In the genomic region with DNA sequence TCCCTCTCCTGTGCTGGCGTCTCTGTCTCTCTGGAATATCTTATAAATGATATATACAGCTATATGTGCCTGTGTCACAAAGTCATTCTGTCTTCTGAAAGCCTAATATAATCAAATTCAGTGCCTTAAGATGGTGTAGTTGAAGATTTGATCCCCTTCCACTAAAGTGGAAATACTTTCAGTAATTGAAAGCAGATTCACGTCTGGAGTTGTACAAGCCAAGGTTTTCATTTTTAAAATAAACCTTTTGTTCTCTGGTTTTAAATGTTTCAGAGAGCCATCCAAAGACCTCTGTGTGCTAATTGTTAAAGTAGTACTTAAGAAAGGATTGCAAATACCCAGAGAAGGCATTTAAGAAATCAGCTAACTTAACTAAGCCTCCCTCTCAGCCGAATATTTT, we compare ENCODE assay signal across 11 cellular contexts.
A peak's percentile ranks its signal among the peaks of the same experiment; 100 is the strongest.
DNase-seq lines count a peak whose midpoint lies in the region; ATAC-seq and TF ChIP-seq lines count a peak whose summit lies in the region.
"Had no signal": no experiment of that assay in that cellular context is flagged by ENCODE, and none has a peak within 500 bp of the region (broad histone marks: within the 10 kb centered on the region; RNA-seq: fewer than 3 reads in every experiment).

No MANE protein-coding gene starts in this region.

- peaks cover 5% of the 10 kb centered on the region for H4K20me1 ChIP-seq in hepatocyte (ENCODE audit: insufficient read depth, poor library complexity, severe bottlenecking)
- H4K20me1 ChIP-seq in smooth muscle cell (ENCODE audit: low read depth): peaks cover 47% of the 10 kb centered on the region

- peaks cover 17% of the 10 kb centered on the region for H3K4me1 Mint-ChIP-seq in activated T-helper 1 cell treated with anti-CD3 and anti-CD28 coated beads, Interleukin-12 subunit alpha, Interleukin-12 subunit beta, Interleukin-2, Interleukin-4 antibody, amounts not matched to agents 30 ng/mL and 10 ng/mL and 1 ng/mL, durations not matched to agents 14 hours and 24 hours and 36 hours (ENCODE audit: low read depth)

- H3K4me3 ChIP-seq in hepatocyte: peak overlapping the region; percentile 51
- peak overlapping the region; percentile 69 for H3K4me3 ChIP-seq in smooth muscle cell
- H3K4me3 ChIP-seq: mucosa of descending colon had no signal

- H3K4me1 ChIP-seq in hepatocyte (ENCODE audit: insufficient read depth): peaks cover 4% of the 10 kb centered on the region
- H3K4me1 ChIP-seq in smooth muscle cell (ENCODE audit: low read depth): peaks cover 44% of the 10 kb centered on the region

- no peaks in the 10 kb centered on the region for H3K36me3 ChIP-seq in hepatocyte (replicated peaks; ENCODE audit: insufficient read depth, low read depth)
- no peaks in the 10 kb centered on the region for H3K36me3 ChIP-seq in smooth muscle cell (ENCODE audit: low read depth)

- no peak for TF ChIP-seq CTCF in hepatocyte (IDR thresholded peaks at IDR 0.05; ENCODE audit: poor library complexity)
- no peak for TF ChIP-seq CTCF in smooth muscle cell (IDR thresholded peaks at IDR 0.05; ENCODE audit: borderline replicate concordance, insufficient read depth, poor library complexity, severe bottlenecking)

- no peak overlapping the region for H3K27ac Mint-ChIP-seq in activated T-helper 1 cell treated with anti-CD3 and anti-CD28 coated beads, Interleukin-12 subunit alpha, Interleukin-12 subunit beta, Interleukin-2, Interleukin-4 antibody, amounts not matched to agents 30 ng/mL and 10 ng/mL and 1 ng/mL, durations not matched to agents 14 hours and 24 hours and 36 hours

- H3K27ac ChIP-seq in hepatocyte (peak overlapping the region; percentile 73), smooth muscle cell (ENCODE audit: low read depth) (peak overlapping the region; percentile 43)
- H3K27ac ChIP-seq: 22Rv1 had no signal

- H2AFZ ChIP-seq in hepatocyte (peak overlapping the region; percentile 65), smooth muscle cell (ENCODE audit: low read depth) (peak overlapping the region; percentile 17)

- no peaks in the 10 kb centered on the region for H3K27me3 ChIP-seq in hepatocyte
- H3K27me3 ChIP-seq in smooth muscle cell (ENCODE audit: low read depth): no peaks in the 10 kb centered on the region

- H3K27me3 Mint-ChIP-seq in activated T-helper 1 cell treated with anti-CD3 and anti-CD28 coated beads, Interleukin-12 subunit alpha, Interleukin-12 subunit beta, Interleukin-2, Interleukin-4 antibody, amounts not matched to agents 30 ng/mL and 10 ng/mL and 1 ng/mL, durations not matched to agents 14 hours and 24 hours and 36 hours (ENCODE audit: insufficient read depth): peaks cover 54% of the 10 kb centered on the region

- no peaks in the 10 kb centered on the region for H3K9me3 ChIP-seq in hepatocyte (ENCODE audit: low read depth)
- no peaks in the 10 kb centered on the region for H3K9me3 ChIP-seq in smooth muscle cell (replicated peaks; ENCODE audit: low read depth)
- H3K9me3 ChIP-seq: mucosa of descending colon had no signal

- intact Hi-C loops in activated T-helper 1 cell treated with anti-CD3 and anti-CD28 coated beads, Interleukin-12 subunit alpha, Interleukin-12 subunit beta, Interleukin-2, Interleukin-4 antibody, amounts not matched to agents 30 ng/mL and 10 ng/mL and 1 ng/mL, durations not matched to agents 14 hours and 24 hours and 36 hours (cut with micrococcal nuclease): loop anchor here (5.0 kb wide), 2 partner anchors 303 to 1567 kb away; no protein-coding TSS in a partner anchor

- H3K4me2 ChIP-seq in hepatocyte (peak overlapping the region; percentile 88), smooth muscle cell (peak overlapping the region; percentile 97)

- ATAC-seq in GM21786 (IDR thresholded peaks at IDR 0.05; ENCODE audit: unreplicated experiment): no peak
- ATAC-seq: mucosa of descending colon had no signal

- H3K79me2 ChIP-seq in hepatocyte (peaks cover 54% of the 10 kb centered on the region), smooth muscle cell (ENCODE audit: low read depth) (peaks cover 58% of the 10 kb centered on the region)

- H3K4me3 Mint-ChIP-seq in activated T-helper 1 cell treated with anti-CD3 and anti-CD28 coated beads, Interleukin-12 subunit alpha, Interleukin-12 subunit beta, Interleukin-2, Interleukin-4 antibody, amounts not matched to agents 30 ng/mL and 10 ng/mL and 1 ng/mL, durations not matched to agents 14 hours and 24 hours and 36 hours: peak overlapping the region; percentile 66

- no peaks in the 10 kb centered on the region for H3K9me2 ChIP-seq in hepatocyte (replicated peaks; ENCODE audit: insufficient read depth)

- WGBS in hepatocyte (ENCODE audit: low lambda C conversion rate, missing lambda C conversion rate): 4% methylated on average over 3 of the region's 3 CpGs
- WGBS in smooth muscle cell (ENCODE audit: low lambda C conversion rate): 1% methylated on average over 3 of the region's 3 CpGs

- H3K36me3 Mint-ChIP-seq in activated T-helper 1 cell treated with anti-CD3 and anti-CD28 coated beads, Interleukin-12 subunit alpha, Interleukin-12 subunit beta, Interleukin-2, Interleukin-4 antibody, amounts not matched to agents 30 ng/mL and 10 ng/mL and 1 ng/mL, durations not matched to agents 14 hours and 24 hours and 36 hours (ENCODE audit: low read depth): no peaks in the 10 kb centered on the region

- no peaks in the 10 kb centered on the region for H3F3A ChIP-seq in smooth muscle cell (ENCODE audit: low read depth)

- no peaks in the 10 kb centered on the region for H3K9me3 Mint-ChIP-seq in activated T-helper 1 cell treated with anti-CD3 and anti-CD28 coated beads, Interleukin-12 subunit alpha, Interleukin-12 subunit beta, Interleukin-2, Interleukin-4 antibody, amounts not matched to agents 30 ng/mL and 10 ng/mL and 1 ng/mL, durations not matched to agents 14 hours and 24 hours and 36 hours

- peak overlapping the region; percentile 53 for H3K9ac ChIP-seq in smooth muscle cell (ENCODE audit: low read depth)

- DNase-seq in DMS79 treated with DMSO at 0.1 percent for 48 hours (lab: John Stamatoyannopoulos, UW): peak; percentile 24
- DNase-seq in DMS79 (lab: John Stamatoyannopoulos, UW): no peak
- no peak for DNase-seq in activated T-helper 1 cell treated with anti-CD3 and anti-CD28 coated beads, Interleukin-12 subunit alpha, Interleukin-12 subunit beta, Interleukin-2, Interleukin-4 antibody, amounts not matched to agents 30 ng/mL and 10 ng/mL and 1 ng/mL, durations not matched to agents 14 hours and 24 hours and 36 hours (ENCODE audit: low spot score)
- DNase-seq in hepatocyte (ENCODE audit: low spot score): no peak
- no peak for DNase-seq in smooth muscle cell (lab: John Stamatoyannopoulos, UW; ENCODE audit: unreplicated experiment)
- DNase-seq in hepatic stellate cell (ENCODE audit: low spot score): no peak
- DNase-seq in anterior cingulate cortex (lab: John Stamatoyannopoulos, UW): no peak
- DNase-seq: mucosa of descending colon; stimulated activated naive CD4-positive, alpha-beta T cell treated with Interleukin-2 at 50 U/mL for 16 hours had no signal
